In the genomic region with DNA sequence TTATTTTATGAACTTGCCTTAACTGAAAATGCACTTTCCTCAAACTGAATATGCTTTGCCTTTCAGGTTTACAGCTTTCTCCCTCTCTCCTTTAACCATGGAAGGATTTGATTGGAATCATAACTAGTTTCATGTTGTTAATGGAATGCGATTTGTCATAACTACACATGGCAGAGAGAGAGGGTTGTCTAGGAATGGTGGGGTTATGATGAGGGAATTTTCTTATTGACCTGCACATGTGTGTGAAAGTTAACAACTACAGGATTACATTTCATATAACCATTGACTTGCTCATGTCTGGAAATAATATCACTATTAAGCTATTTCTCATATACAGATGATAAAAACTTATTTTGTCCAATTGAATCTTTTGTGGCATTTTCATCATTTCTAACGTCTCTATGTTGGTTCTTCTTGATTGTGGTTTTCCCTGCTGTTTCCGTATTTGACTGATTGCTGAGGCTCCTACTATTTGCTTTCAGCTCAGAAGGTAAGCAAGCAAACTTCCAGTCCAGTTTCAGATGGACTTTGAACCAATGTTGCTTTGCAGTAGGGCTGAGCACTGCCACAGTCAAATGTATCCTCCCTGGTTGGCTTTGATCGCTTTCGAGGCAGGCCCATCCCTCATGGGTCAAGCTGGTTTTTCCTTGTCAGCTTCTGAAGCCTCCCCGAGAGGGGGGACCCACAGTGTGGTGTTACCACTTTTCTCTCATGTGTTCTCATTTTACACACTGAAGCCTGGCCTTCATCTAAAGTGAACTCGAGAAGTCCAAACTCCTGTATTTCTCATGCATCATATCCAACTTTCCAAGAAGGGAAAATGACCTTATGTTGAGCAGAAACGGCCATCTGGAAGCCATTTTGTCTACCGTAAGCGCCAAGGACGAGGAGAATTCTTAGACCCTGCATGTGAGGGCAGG, we compare ENCODE assay signal across 1 cellular context.
TF ChIP-seq lines count a peak whose summit lies in the region.

No MANE protein-coding gene starts in this region.

TF ChIP-seq in HepG2, 621 proteins besides CTCF, POLR2A, EP300 and RAD21 (continued from another document and continues in another):
- TF ChIP-seq, protein P1, sequence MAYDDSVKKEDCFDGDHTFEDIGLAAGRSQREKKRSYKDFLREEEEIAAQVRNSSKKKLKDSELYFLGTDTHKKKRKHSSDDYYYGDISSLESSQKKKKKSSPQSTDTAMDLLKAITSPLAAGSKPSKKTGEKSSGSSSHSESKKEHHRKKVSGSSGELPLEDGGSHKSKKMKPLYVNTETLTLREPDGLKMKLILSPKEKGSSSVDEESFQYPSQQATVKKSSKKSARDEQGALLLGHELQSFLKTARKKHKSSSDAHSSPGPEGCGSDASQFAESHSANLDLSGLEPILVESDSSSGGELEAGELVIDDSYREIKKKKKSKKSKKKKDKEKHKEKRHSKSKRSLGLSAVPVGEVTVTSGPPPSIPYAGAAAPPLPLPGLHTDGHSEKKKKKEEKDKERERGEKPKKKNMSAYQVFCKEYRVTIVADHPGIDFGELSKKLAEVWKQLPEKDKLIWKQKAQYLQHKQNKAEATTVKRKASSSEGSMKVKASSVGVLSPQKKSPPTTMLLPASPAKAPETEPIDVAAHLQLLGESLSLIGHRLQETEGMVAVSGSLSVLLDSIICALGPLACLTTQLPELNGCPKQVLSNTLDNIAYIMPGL (CRISPR knock-in tag; IDR thresholded peaks at IDR 0.05; ENCODE audit: borderline replicate concordance in 1 of 2, low read depth in 1 of 2): peak; percentile 73 to 77; a peak in 3 of 4 replicates
- TF ChIP-seq ZNF615 (CRISPR knock-in tag; IDR thresholded peaks at IDR 0.05; ENCODE audit: borderline replicate concordance): 0 out of 2 replicates have a peak, but pooled peaks have one; percentile 60
- TF ChIP-seq ZNF746 (CRISPR knock-in tag; IDR thresholded peaks at IDR 0.05): peak; percentile 87
- TF ChIP-seq, protein P2, sequence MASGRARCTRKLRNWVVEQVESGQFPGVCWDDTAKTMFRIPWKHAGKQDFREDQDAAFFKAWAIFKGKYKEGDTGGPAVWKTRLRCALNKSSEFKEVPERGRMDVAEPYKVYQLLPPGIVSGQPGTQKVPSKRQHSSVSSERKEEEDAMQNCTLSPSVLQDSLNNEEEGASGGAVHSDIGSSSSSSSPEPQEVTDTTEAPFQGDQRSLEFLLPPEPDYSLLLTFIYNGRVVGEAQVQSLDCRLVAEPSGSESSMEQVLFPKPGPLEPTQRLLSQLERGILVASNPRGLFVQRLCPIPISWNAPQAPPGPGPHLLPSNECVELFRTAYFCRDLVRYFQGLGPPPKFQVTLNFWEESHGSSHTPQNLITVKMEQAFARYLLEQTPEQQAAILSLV (CRISPR knock-in tag; IDR thresholded peaks at IDR 0.05; ENCODE audit: borderline replicate concordance): peak; percentile 87; the same call in 1 of the 2 replicates
- TF ChIP-seq, protein P3, sequence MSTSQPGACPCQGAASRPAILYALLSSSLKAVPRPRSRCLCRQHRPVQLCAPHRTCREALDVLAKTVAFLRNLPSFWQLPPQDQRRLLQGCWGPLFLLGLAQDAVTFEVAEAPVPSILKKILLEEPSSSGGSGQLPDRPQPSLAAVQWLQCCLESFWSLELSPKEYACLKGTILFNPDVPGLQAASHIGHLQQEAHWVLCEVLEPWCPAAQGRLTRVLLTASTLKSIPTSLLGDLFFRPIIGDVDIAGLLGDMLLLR (CRISPR knock-in tag; IDR thresholded peaks at IDR 0.05): no peak
- TF ChIP-seq ZNF274 (CRISPR knock-in tag; IDR thresholded peaks at IDR 0.05): peak; percentile 58; the same call in 1 of the 2 replicates
- peak; percentile 76; the same call in 1 of the 2 replicates for TF ChIP-seq ZFP90 (CRISPR knock-in tag; IDR thresholded peaks at IDR 0.05; ENCODE audit: borderline replicate concordance)
- TF ChIP-seq, protein P4, sequence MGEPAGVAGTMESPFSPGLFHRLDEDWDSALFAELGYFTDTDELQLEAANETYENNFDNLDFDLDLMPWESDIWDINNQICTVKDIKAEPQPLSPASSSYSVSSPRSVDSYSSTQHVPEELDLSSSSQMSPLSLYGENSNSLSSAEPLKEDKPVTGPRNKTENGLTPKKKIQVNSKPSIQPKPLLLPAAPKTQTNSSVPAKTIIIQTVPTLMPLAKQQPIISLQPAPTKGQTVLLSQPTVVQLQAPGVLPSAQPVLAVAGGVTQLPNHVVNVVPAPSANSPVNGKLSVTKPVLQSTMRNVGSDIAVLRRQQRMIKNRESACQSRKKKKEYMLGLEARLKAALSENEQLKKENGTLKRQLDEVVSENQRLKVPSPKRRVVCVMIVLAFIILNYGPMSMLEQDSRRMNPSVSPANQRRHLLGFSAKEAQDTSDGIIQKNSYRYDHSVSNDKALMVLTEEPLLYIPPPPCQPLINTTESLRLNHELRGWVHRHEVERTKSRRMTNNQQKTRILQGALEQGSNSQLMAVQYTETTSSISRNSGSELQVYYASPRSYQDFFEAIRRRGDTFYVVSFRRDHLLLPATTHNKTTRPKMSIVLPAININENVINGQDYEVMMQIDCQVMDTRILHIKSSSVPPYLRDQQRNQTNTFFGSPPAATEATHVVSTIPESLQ (CRISPR knock-in tag; conservative IDR thresholded peaks at IDR 0.05): peak; percentile 91; the same call in 1 of the 2 replicates
- TF ChIP-seq TOE1 (CRISPR knock-in tag; IDR thresholded peaks at IDR 0.05): peak; percentile 90; the same call in 1 of the 2 replicates
- peak; percentile 93 for TF ChIP-seq ZNF205 (CRISPR knock-in tag; IDR thresholded peaks at IDR 0.05)
- TF ChIP-seq, protein P5, sequence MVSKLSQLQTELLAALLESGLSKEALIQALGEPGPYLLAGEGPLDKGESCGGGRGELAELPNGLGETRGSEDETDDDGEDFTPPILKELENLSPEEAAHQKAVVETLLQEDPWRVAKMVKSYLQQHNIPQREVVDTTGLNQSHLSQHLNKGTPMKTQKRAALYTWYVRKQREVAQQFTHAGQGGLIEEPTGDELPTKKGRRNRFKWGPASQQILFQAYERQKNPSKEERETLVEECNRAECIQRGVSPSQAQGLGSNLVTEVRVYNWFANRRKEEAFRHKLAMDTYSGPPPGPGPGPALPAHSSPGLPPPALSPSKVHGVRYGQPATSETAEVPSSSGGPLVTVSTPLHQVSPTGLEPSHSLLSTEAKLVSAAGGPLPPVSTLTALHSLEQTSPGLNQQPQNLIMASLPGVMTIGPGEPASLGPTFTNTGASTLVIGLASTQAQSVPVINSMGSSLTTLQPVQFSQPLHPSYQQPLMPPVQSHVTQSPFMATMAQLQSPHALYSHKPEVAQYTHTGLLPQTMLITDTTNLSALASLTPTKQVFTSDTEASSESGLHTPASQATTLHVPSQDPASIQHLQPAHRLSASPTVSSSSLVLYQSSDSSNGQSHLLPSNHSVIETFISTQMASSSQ (IDR thresholded peaks at IDR 0.05; ENCODE audit: low read depth): peak; percentile 58; the same call in 1 of the 2 replicates
- TF ChIP-seq, protein P5 (CRISPR knock-in tag; IDR thresholded peaks at IDR 0.05; ENCODE audit: borderline replicate concordance): peak; percentile 89; the same call in 1 of the 2 replicates
- TF ChIP-seq NCOR1 (IDR thresholded peaks at IDR 0.05; ENCODE audit: borderline replicate concordance, low read length): peak; percentile 98
- TF ChIP-seq, protein P6, sequence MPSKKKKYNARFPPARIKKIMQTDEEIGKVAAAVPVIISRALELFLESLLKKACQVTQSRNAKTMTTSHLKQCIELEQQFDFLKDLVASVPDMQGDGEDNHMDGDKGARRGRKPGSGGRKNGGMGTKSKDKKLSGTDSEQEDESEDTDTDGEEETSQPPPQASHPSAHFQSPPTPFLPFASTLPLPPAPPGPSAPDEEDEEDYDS (CRISPR knock-in tag; IDR thresholded peaks at IDR 0.05): peak; percentile 82
- TF ChIP-seq ZMYM3 (CRISPR knock-in tag; IDR thresholded peaks at IDR 0.05): peak; percentile 85; the same call in 1 of the 2 replicates
- peak; percentile 86 for TF ChIP-seq YEATS4 (CRISPR knock-in tag; IDR thresholded peaks at IDR 0.05; ENCODE audit: borderline replicate concordance)
- TF ChIP-seq, protein P7, sequence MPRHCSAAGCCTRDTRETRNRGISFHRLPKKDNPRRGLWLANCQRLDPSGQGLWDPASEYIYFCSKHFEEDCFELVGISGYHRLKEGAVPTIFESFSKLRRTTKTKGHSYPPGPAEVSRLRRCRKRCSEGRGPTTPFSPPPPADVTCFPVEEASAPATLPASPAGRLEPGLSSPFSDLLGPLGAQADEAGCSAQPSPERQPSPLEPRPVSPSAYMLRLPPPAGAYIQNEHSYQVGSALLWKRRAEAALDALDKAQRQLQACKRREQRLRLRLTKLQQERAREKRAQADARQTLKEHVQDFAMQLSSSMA (CRISPR knock-in tag; IDR thresholded peaks at IDR 0.05): 0 out of 2 replicates have a peak, but pooled peaks have one; percentile 54
- TF ChIP-seq, protein P8, sequence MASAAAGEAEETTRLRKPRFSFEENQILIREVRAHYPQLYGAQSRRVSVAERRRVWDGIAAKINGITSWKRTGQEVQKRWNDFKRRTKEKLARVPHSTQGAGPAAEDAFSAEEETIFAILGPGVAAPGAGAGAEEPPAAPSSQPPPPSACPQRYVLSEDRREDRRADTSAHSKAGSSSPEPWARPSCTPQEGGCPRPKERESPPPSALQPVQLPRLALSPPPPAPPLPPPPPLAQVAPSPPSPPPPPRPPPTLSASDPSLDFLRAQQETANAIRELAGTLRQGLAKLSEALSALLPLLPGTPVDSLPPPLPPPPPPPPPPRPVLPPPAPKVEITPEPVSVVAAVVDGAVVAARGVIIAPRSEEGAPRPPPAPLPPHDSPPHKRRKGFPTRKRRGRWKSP (CRISPR knock-in tag; IDR thresholded peaks at IDR 0.05): peak; percentile 71
- TF ChIP-seq, protein P9, sequence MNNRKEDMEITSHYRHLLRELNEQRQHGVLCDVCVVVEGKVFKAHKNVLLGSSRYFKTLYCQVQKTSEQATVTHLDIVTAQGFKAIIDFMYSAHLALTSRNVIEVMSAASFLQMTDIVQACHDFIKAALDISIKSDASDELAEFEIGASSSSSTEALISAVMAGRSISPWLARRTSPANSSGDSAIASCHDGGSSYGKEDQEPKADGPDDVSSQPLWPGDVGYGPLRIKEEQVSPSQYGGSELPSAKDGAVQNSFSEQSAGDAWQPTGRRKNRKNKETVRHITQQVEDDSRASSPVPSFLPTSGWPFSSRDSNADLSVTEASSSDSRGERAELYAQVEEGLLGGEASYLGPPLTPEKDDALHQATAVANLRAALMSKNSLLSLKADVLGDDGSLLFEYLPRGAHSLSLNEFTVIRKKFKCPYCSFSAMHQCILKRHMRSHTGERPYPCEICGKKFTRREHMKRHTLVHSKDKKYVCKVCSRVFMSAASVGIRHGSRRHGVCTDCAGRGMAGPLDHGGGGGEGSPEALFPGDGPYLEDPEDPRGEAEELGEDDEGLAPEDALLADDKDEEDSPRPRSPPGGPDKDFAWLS (CRISPR knock-in tag; IDR thresholded peaks at IDR 0.05; ENCODE audit: borderline replicate concordance): peak; percentile 44; the same call in 1 of the 2 replicates
- peak; percentile 77 for TF ChIP-seq THAP11 (CRISPR knock-in tag; IDR thresholded peaks at IDR 0.05)
- TF ChIP-seq BORCS8-MEF2B (CRISPR knock-in tag; IDR thresholded peaks at IDR 0.05): peak; percentile 73
- TF ChIP-seq MED8 (CRISPR knock-in tag; IDR thresholded peaks at IDR 0.05; ENCODE audit: insufficient replicate concordance): peak; percentile 80
- TF ChIP-seq, protein P10, sequence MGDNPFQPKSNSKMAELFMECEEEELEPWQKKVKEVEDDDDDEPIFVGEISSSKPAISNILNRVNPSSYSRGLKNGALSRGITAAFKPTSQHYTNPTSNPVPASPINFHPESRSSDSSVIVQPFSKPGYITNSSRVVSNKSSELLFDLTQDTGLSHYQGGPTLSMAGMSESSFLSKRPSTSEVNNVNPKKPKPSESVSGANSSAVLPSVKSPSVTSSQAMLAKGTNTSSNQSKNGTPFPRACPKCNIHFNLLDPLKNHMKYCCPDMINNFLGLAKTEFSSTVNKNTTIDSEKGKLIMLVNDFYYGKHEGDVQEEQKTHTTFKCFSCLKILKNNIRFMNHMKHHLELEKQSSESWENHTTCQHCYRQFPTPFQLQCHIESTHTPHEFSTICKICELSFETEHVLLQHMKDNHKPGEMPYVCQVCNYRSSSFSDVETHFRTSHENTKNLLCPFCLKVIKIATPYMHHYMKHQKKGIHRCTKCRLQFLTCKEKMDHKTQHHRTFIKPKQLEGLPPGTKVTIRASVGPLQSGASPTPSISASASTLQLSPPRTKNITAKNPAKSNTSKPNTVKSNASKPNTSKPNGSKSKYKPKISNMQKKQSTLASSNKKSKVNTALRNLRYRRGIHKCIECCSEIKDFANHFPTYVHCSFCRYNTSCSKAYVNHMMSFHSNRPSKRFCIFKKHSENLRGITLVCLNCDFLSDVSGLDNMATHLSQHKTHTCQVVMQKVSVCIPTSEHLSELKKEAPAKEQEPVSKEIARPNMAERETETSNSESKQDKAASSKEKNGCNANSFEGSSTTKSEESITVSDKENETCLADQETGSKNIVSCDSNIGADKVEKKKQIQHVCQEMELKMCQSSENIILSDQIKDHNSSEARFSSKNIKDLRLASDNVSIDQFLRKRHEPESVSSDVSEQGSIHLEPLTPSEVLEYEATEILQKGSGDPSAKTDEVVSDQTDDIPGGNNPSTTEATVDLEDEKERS (CRISPR knock-in tag; IDR thresholded peaks at IDR 0.05): peak; percentile 96
- TF ChIP-seq, protein P11, sequence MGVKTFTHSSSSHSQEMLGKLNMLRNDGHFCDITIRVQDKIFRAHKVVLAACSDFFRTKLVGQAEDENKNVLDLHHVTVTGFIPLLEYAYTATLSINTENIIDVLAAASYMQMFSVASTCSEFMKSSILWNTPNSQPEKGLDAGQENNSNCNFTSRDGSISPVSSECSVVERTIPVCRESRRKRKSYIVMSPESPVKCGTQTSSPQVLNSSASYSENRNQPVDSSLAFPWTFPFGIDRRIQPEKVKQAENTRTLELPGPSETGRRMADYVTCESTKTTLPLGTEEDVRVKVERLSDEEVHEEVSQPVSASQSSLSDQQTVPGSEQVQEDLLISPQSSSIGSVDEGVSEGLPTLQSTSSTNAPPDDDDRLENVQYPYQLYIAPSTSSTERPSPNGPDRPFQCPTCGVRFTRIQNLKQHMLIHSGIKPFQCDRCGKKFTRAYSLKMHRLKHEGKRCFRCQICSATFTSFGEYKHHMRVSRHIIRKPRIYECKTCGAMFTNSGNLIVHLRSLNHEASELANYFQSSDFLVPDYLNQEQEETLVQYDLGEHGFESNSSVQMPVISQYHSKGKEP (CRISPR knock-in tag; IDR thresholded peaks at IDR 0.05): 0 out of 2 replicates have a peak, but pooled peaks have one; percentile 48
- TF ChIP-seq KAT2B (IDR thresholded peaks at IDR 0.05; ENCODE audit: borderline replicate concordance, low read depth, low read length): no peak
- 0 out of 2 replicates have a peak, but pooled peaks have one; percentile 36 for TF ChIP-seq BHLHE40 (IDR thresholded peaks at IDR 0.05; ENCODE audit: low read length)
